In genomic region chr9:35515766-35516165, GRCh38 we compare ENCODE assay signal across 15 cellular contexts. TPM values are rescaled to one million over a fixed set of nuclear protein-coding genes. Genes with fewer than 3 reads are reported as not detected.
DNase-seq lines count a peak whose midpoint lies in the region; ATAC-seq and TF ChIP-seq lines count a peak whose summit lies in the region.
"Had no signal": no experiment of that assay in that cellular context is flagged by ENCODE, and none has a peak within 500 bp of the region (broad histone marks: within the 10 kb centered on the region; RNA-seq: fewer than 3 reads in every experiment).

No MANE protein-coding gene starts in this region.

- peaks cover 4% of the 10 kb centered on the region; the same call in 1 of the 2 replicates for H4K20me1 ChIP-seq in IMR-90 (ENCODE audit: insufficient read depth, low read length)

- H3K4me3 Mint-ChIP-seq in naive thymus-derived CD4-positive, alpha-beta T cell = no peak overlapping the region
- no peak overlapping the region for H3K4me3 Mint-ChIP-seq in CD14-positive monocyte
- H3K4me3 Mint-ChIP-seq: activated CD4-positive, alpha-beta T cell treated with anti-CD3 and anti-CD28 coated beads for 36 hours; activated T-cell treated with anti-CD3 and anti-CD28 coated beads, Interleukin-2, amount 50 U/mL, for 72 hours; memory B cell; stimulated activated naive B cell treated with anti-CD40 and anti-IgM and Interleukin-4, amounts not matched to agents 10 μg/mL and 1 μg/mL and 100 μg/mL, for 72 hours had no signal

- H3K23ac ChIP-seq in IMR-90 (ENCODE audit: low read depth, low read length) = no peak overlapping the region; the same call in 1 of the 2 replicates

- peak overlapping the region; percentile 75 for H3K4ac ChIP-seq in IMR-90 (ENCODE audit: low read depth, low read length)

- no peak overlapping the region for H3K27ac Mint-ChIP-seq in naive thymus-derived CD4-positive, alpha-beta T cell
- no peak overlapping the region for H3K27ac Mint-ChIP-seq in CD14-positive monocyte
- H3K27ac Mint-ChIP-seq: activated CD4-positive, alpha-beta T cell treated with anti-CD3 and anti-CD28 coated beads for 36 hours; activated T-cell treated with anti-CD3 and anti-CD28 coated beads, Interleukin-2, amount 50 U/mL, for 72 hours; memory B cell; stimulated activated naive B cell treated with anti-CD40 and anti-IgM and Interleukin-4, amounts not matched to agents 10 μg/mL and 1 μg/mL and 100 μg/mL, for 72 hours had no signal

- TF ChIP-seq RAD21 in IMR-90 (IDR thresholded peaks at IDR 0.05; ENCODE audit: low read length) = no peak

- peak overlapping the region; percentile 86; the same call in 2 of the 3 replicates for H2BK15ac ChIP-seq in IMR-90 (ENCODE audit: low read depth, low read length)

- peak overlapping the region; percentile 88; the same call in 1 of the 2 replicates for H2BK20ac ChIP-seq in IMR-90 (ENCODE audit: low read depth, low read length)

- H3K9me3 ChIP-seq in IMR-90 (ENCODE audit: control insufficient read depth, insufficient read depth, low read length) = no peaks in the 10 kb centered on the region
- no peaks in the 10 kb centered on the region for H3K9me3 ChIP-seq in breast epithelium
- no peaks in the 10 kb centered on the region for H3K9me3 ChIP-seq in stomach
- no peaks in the 10 kb centered on the region for H3K9me3 ChIP-seq in naive thymus-derived CD4-positive, alpha-beta T cell (ENCODE audit: control insufficient read depth in 2 of 3, low read length in 3 of 3)
- no peaks in the 10 kb centered on the region for H3K9me3 ChIP-seq in tibial nerve
- H3K9me3 ChIP-seq: BLaER1 treated with 17β-estradiol and CSF1 and Interleukin-3, amounts not matched to agents 10 nM and 100 nM had no signal

- H3K27me3 ChIP-seq in IMR-90 (ENCODE audit: control insufficient read depth, insufficient read depth, low read length) = no peaks in the 10 kb centered on the region
- H3K27me3 ChIP-seq in breast epithelium = no peaks in the 10 kb centered on the region
- no peaks in the 10 kb centered on the region for H3K27me3 ChIP-seq in layer of hippocampus (ENCODE audit: control insufficient read depth, insufficient read depth, low read length)
- no peaks in the 10 kb centered on the region for H3K27me3 ChIP-seq in stomach
- H3K27me3 ChIP-seq in naive thymus-derived CD4-positive, alpha-beta T cell (ENCODE audit: control insufficient read depth in 2 of 2, insufficient read depth in 2 of 2, low read length in 2 of 2) = no peaks in the 10 kb centered on the region
- no peaks in the 10 kb centered on the region for H3K27me3 ChIP-seq in tibial nerve
- H3K27me3 ChIP-seq: BLaER1 treated with 17β-estradiol and CSF1 and Interleukin-3, amounts not matched to agents 10 nM and 100 nM had no signal

- TF ChIP-seq CTCF in IMR-90 (conservative IDR thresholded peaks at IDR 0.05; ENCODE audit: low read depth, low read length) = no peak
- no peak for TF ChIP-seq CTCF in breast epithelium (IDR thresholded peaks at IDR 0.05)
- no peak for TF ChIP-seq CTCF in stomach (IDR thresholded peaks at IDR 0.05)
- no peak for TF ChIP-seq CTCF in CD14-positive monocyte (IDR thresholded peaks at IDR 0.05)
- TF ChIP-seq CTCF in tibial nerve (IDR thresholded peaks at IDR 0.05) = no peak

- H2AFZ ChIP-seq in IMR-90 (replicated peaks; ENCODE audit: low read length, poor library complexity) = no peak overlapping the region

- peak overlapping the region; percentile 48; the same call in 1 of the 2 replicates for H4K91ac ChIP-seq in IMR-90 (ENCODE audit: insufficient read depth, low read depth, low read length)

- intact Hi-C loops in IMR-90 (cut with micrococcal nuclease) = no loop called here
- intact Hi-C loops in breast epithelium (cut with DNase I; ENCODE audit: low total_unique reads) = no loop called here
- intact Hi-C loops in stomach (cut with DNase I; ENCODE audit: low total_unique reads) = no loop called here
- intact Hi-C loops in naive thymus-derived CD4-positive, alpha-beta T cell (cut with micrococcal nuclease) = no loop called here
- intact Hi-C loops in CD14-positive monocyte (cut with micrococcal nuclease) = no loop called here

- no peak overlapping the region for H3K4me3 ChIP-seq in IMR-90 (ENCODE audit: insufficient read depth, low read depth, low read length)
- no peak overlapping the region for H3K4me3 ChIP-seq in breast epithelium
- no peak overlapping the region for H3K4me3 ChIP-seq in stomach
- no peak overlapping the region for H3K4me3 ChIP-seq in naive thymus-derived CD4-positive, alpha-beta T cell (ENCODE audit: low read length)
- H3K4me3 ChIP-seq in tibial nerve = no peak overlapping the region
- H3K4me3 ChIP-seq: BLaER1 treated with 17β-estradiol and CSF1 and Interleukin-3, amounts not matched to agents 10 nM and 100 nM had no signal

- H4K8ac ChIP-seq in IMR-90 (ENCODE audit: low read depth in 2 of 2, low read length in 2 of 2) = peak overlapping the region; percentile 37 to 65; a peak in 3 of 4 replicates

- peak overlapping the region; percentile 14; the same call in 1 of the 2 replicates for H4K5ac ChIP-seq in IMR-90 (ENCODE audit: low read depth, low read length)

- no CpG with 5 or more reads among the region's 7 CpGs for WGBS in IMR-90 (ENCODE audit: extremely low coverage in 2 of 2, insufficient read length in 1 of 2), 2 experiments
- 94 to 100% (median 98%) methylated on average over 7 of the region's 7 CpGs for WGBS in stomach, 5 donors
- WGBS in tibial nerve, 2 donors = 89 to 94% methylated on average over 7 of the region's 7 CpGs

- H3K4me2 ChIP-seq in IMR-90 (ENCODE audit: low read depth, low read length) = no peak overlapping the region
- H3K4me2 ChIP-seq: BLaER1 treated with 17β-estradiol and CSF1 and Interleukin-3, amounts not matched to agents 10 nM and 100 nM had no signal

- dilution Hi-C loops in IMR-90 (cut with HindIII; ENCODE audit: low sequenced_read_pairs, unreplicated experiment) = no loop called here

- H3K27ac ChIP-seq in IMR-90 (ENCODE audit: insufficient read depth, low read length) = peak overlapping the region; percentile 72
- peak overlapping the region; percentile 93 to 95 for H3K27ac ChIP-seq in breast epithelium
- peak overlapping the region; percentile 93 for H3K27ac ChIP-seq in layer of hippocampus (ENCODE audit: low read depth, low read length)
- H3K27ac ChIP-seq in stomach = peak overlapping the region in 4 of 5 donors; percentile 80 to 86 (median 82)
- H3K27ac ChIP-seq in naive thymus-derived CD4-positive, alpha-beta T cell (ENCODE audit: low read depth, low read length) = no peak overlapping the region
- peak overlapping the region in 2 of 4 donors; percentile 87 to 94 for H3K27ac ChIP-seq in tibial nerve
- H3K27ac ChIP-seq: BLaER1 treated with 17β-estradiol and CSF1 and Interleukin-3, amounts not matched to agents 10 nM and 100 nM had no signal

- H3K9me1 ChIP-seq in IMR-90 (ENCODE audit: insufficient read depth, low read length) = peaks cover 18% of the 10 kb centered on the region

- H3K9me3 Mint-ChIP-seq in naive thymus-derived CD4-positive, alpha-beta T cell = no peaks in the 10 kb centered on the region
- no peaks in the 10 kb centered on the region for H3K9me3 Mint-ChIP-seq in CD14-positive monocyte
- H3K9me3 Mint-ChIP-seq: activated T-cell treated with anti-CD3 and anti-CD28 coated beads, Interleukin-2, amount 50 U/mL, for 72 hours; memory B cell; stimulated activated naive B cell treated with anti-CD40 and anti-IgM and Interleukin-4, amounts not matched to agents 10 μg/mL and 1 μg/mL and 100 μg/mL, for 72 hours had no signal

- H2BK5ac ChIP-seq in IMR-90 (ENCODE audit: low read depth, low read length, poor library complexity, severe bottlenecking) = peak overlapping the region; percentile 96

- H3K14ac ChIP-seq in IMR-90 (replicated peaks; ENCODE audit: low read depth, low read length) = 0 out of 2 replicates have a peak overlapping the region, but pooled peaks have one; percentile 18

- DNase-seq in IMR-90 (no peak), breast epithelium (ENCODE audit: low spot score in 2 of 2) (no peak), stomach (no peak), RPMI8226 (no peak), CD14-positive monocyte (ENCODE audit: low spot score) (no peak), tibial nerve (ENCODE audit: low spot score in 2 of 2) (no peak)
- no peak for DNase-seq in naive thymus-derived CD4-positive, alpha-beta T cell
- DNase-seq: activated CD4-positive, alpha-beta T cell treated with anti-CD3 and anti-CD28 coated beads for 36 hours; activated T-cell treated with anti-CD3 and anti-CD28 coated beads, Interleukin-2, amount 50 U/mL, for 72 hours; anterior cingulate cortex; stimulated activated CD4-positive, alpha-beta T cell treated with anti-CD3 and anti-CD28 coated beads, Interleukin-4, amount 100 ng/mL, for 4 hours; stimulated activated naive B cell treated with anti-CD40 and anti-IgM and Interleukin-4, amounts not matched to agents 10 μg/mL and 1 μg/mL and 100 μg/mL, for 72 hours had no signal

- no peaks in the 10 kb centered on the region for H3K36me3 ChIP-seq in IMR-90 (ENCODE audit: control insufficient read depth, insufficient read depth, low read length)
- no peaks in the 10 kb centered on the region for H3K36me3 ChIP-seq in breast epithelium
- no peaks in the 10 kb centered on the region for H3K36me3 ChIP-seq in stomach
- H3K36me3 ChIP-seq in naive thymus-derived CD4-positive, alpha-beta T cell (ENCODE audit: control insufficient read depth in 2 of 3, insufficient read depth in 3 of 3, low read length in 3 of 3) = no peaks in the 10 kb centered on the region
- H3K36me3 ChIP-seq in tibial nerve = no peaks in the 10 kb centered on the region

- no peaks in the 10 kb centered on the region for H3K27me3 Mint-ChIP-seq in naive thymus-derived CD4-positive, alpha-beta T cell
- H3K27me3 Mint-ChIP-seq in CD14-positive monocyte (ENCODE audit: low read depth in 3 of 3) = no peaks in the 10 kb centered on the region
- H3K27me3 Mint-ChIP-seq: activated CD4-positive, alpha-beta T cell treated with anti-CD3 and anti-CD28 coated beads for 36 hours; stimulated activated naive B cell treated with anti-CD40 and anti-IgM and Interleukin-4, amounts not matched to agents 10 μg/mL and 1 μg/mL and 100 μg/mL, for 72 hours had no signal

- TF ChIP-seq EP300 in stomach (IDR thresholded peaks at IDR 0.05) (no peak), tibial nerve (IDR thresholded peaks at IDR 0.05) (no peak)

- peak overlapping the region; percentile 64 for H2AK5ac ChIP-seq in IMR-90 (ENCODE audit: low read depth, low read length)

- H3K79me1 ChIP-seq in IMR-90 (ENCODE audit: low read depth in 1 of 2, low read length in 2 of 2) = peaks cover 24 to 69% of the 10 kb centered on the region in 2 experiments

- H3K18ac ChIP-seq in IMR-90 (ENCODE audit: low read depth, low read length) = peak overlapping the region; percentile 30; the same call in 1 of the 2 replicates

- TF ChIP-seq POLR2A in IMR-90 (IDR thresholded peaks at IDR 0.05; ENCODE audit: low read depth, low read length) (no peak), breast epithelium (IDR thresholded peaks at IDR 0.05) (no peak), stomach (IDR thresholded peaks at IDR 0.05) (no peak), tibial nerve (IDR thresholded peaks at IDR 0.05) (no peak)

- BruUV-seq in IMR-90 (replicated peaks; lab: Mats Ljungman, UMichigan) = no TSS peak

- no peaks in the 10 kb centered on the region for H3K36me3 Mint-ChIP-seq in naive thymus-derived CD4-positive, alpha-beta T cell
- peaks cover 4 to 12% of the 10 kb centered on the region in 2 donors for H3K36me3 Mint-ChIP-seq in CD14-positive monocyte
- H3K36me3 Mint-ChIP-seq: memory B cell; stimulated activated naive B cell treated with anti-CD40 and anti-IgM and Interleukin-4, amounts not matched to agents 10 μg/mL and 1 μg/mL and 100 μg/mL, for 72 hours had no signal

- no peak for ATAC-seq in IMR-90 (ENCODE audit: low read depth)
- ATAC-seq in naive thymus-derived CD4-positive, alpha-beta T cell = no peak
- ATAC-seq: activated CD4-positive, alpha-beta T cell treated with anti-CD3 and anti-CD28 coated beads for 36 hours; activated T-cell treated with anti-CD3 and anti-CD28 coated beads, Interleukin-2, amount 50 U/mL, for 72 hours; stimulated activated naive B cell treated with anti-CD40 and anti-IgM and Interleukin-4, amounts not matched to agents 10 μg/mL and 1 μg/mL and 100 μg/mL, for 72 hours had no signal

- CTCF ChIA-PET in IMR-90 (lab: Yijun Ruan, JAX) = no interaction called here
- CTCF ChIA-PET in naive thymus-derived CD4-positive, alpha-beta T cell (lab: Charles Lee) = interaction anchor here (0.8 to 1.0 kb wide), 2 partner anchors 92 to 181 kb away, joined by 3 to 4 read pairs; no protein-coding TSS in a partner anchor

- POLR2A ChIA-PET in IMR-90 (lab: Charles Lee; ENCODE audit: unreplicated experiment) = interaction anchor here (0.9 kb wide), 1 partner anchor 22 kb away, joined by 3 read pairs; no protein-coding TSS in a partner anchor
- POLR2A ChIA-PET in naive thymus-derived CD4-positive, alpha-beta T cell (lab: Charles Lee) = no interaction called here

- no peak overlapping the region for H3K9ac ChIP-seq in IMR-90 (ENCODE audit: low read depth, low read length)
- H3K9ac ChIP-seq: BLaER1 treated with 17β-estradiol and CSF1 and Interleukin-3, amounts not matched to agents 10 nM and 100 nM had no signal

- in situ Hi-C loops in IMR-90 (cut with MboI; ENCODE audit: low sequenced_read_pairs) = no loop called here

- H3K56ac ChIP-seq in IMR-90 (ENCODE audit: extremely low read depth, insufficient read depth, low read length) = no peak overlapping the region

- H3K4me1 ChIP-seq in IMR-90 (ENCODE audit: control insufficient read depth, insufficient read depth, low read length) = peaks cover 37% of the 10 kb centered on the region
- peaks cover 12 to 47% of the 10 kb centered on the region in 2 donors for H3K4me1 ChIP-seq in breast epithelium
- H3K4me1 ChIP-seq in stomach = peaks cover 46 to 79% (median 63%) of the 10 kb centered on the region in 4 donors
- H3K4me1 ChIP-seq in naive thymus-derived CD4-positive, alpha-beta T cell (ENCODE audit: control insufficient read depth in 2 of 2, insufficient read depth in 2 of 2, low read length in 2 of 2) = no peaks in the 10 kb centered on the region
- peaks cover 4 to 82% (median 59%) of the 10 kb centered on the region in 4 donors for H3K4me1 ChIP-seq in tibial nerve

- peak overlapping the region; percentile 95 for H2BK120ac ChIP-seq in IMR-90 (ENCODE audit: low read depth, low read length)

- no peaks in the 10 kb centered on the region for H3K4me1 Mint-ChIP-seq in naive thymus-derived CD4-positive, alpha-beta T cell
- H3K4me1 Mint-ChIP-seq in CD14-positive monocyte = peaks cover 42% of the 10 kb centered on the region
- H3K4me1 Mint-ChIP-seq: activated CD4-positive, alpha-beta T cell treated with anti-CD3 and anti-CD28 coated beads for 36 hours; memory B cell had no signal

- no peak overlapping the region for H2AK9ac ChIP-seq in IMR-90 (replicated peaks; ENCODE audit: low read depth, low read length, poor library complexity)

RNA-seq across cellular contexts. Expression of gene RUSC2, which starts 25.9 kb away (rescaled TPM):
- 17.4 and 18.3 TPM in 2 replicates for total RNA-seq in IMR-90 (2012; rRNA removed)
- 35.4 and 42.8 TPM in 2 replicates for polyA plus RNA-seq in IMR-90 (2012; rRNA removed)
- polyA plus RNA-seq in IMR-90 (2012; cell fraction: cytosol; rRNA removed) = 16.0 and 32.6 TPM in 2 replicates
- 90.1 and 162 TPM in 2 replicates for polyA plus RNA-seq in IMR-90 (2012; cell fraction: nucleus; rRNA removed; ENCODE audit: low replicate concordance)
- 10 to 100 TPM; 17.0 to 17.1 (median 17.1) TPM for total RNA-seq in breast epithelium
- total RNA-seq in stomach = 10 to 100 TPM in 2 of 5 donors, 1 to 10 TPM in 3; 3.8 to 34.8 (median 9.9) TPM
- 1 to 10 TPM; 3.4 to 6.6 (median 6.5) TPM for polyA plus RNA-seq in stomach
- 1 to 10 TPM; 3.1 to 8.3 (median 5.4) TPM for total RNA-seq in naive thymus-derived CD4-positive, alpha-beta T cell
- under 1 TPM; 0.18 to 0.92 TPM for polyA plus RNA-seq in naive thymus-derived CD4-positive, alpha-beta T cell
- polyA plus RNA-seq in CD14-positive monocyte = 1 to 10 TPM; 2.2 to 3.7 TPM
- total RNA-seq in tibial nerve = 10 to 100 TPM; 28.8 to 39.3 (median 35.4) TPM
